24 cellular contexts compared by ENCODE assay signal in the genomic region with DNA sequence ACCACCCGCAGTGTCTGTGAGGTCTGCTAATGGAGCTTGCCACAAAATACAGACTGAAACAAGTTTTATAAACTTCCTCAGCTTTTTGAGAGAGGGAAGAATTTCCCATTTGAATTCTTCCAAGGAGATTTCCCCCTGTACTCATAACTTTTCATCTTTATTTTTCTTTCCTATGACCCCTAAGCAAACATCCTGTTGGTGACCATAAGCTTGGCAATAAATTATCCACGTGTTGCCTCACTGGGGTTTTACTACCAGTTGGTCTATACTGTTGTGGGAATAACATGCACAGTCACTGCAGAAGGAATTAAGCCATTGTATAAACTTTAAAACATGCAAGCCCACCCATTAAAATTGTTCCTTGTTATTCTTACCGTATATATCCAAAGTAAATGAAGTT.
"Had no signal": no experiment of that assay in that cellular context is flagged by ENCODE, and none has a peak within 500 bp of the region (broad histone marks: within the 10 kb centered on the region; RNA-seq: fewer than 3 reads in every experiment).

No MANE protein-coding gene starts in this region.

- H3K27me3 ChIP-seq: colonic mucosa, gastrocnemius medialis, left lung, neutrophil, right lobe of liver, spleen, testis, tibial nerve, upper lobe of right lung, vagina had no signal

- H3K36me3 Mint-ChIP-seq: memory B cell, naive B cell had no signal

- H3K9me3 Mint-ChIP-seq: endodermal cell; immature natural killer cell; memory B cell; naive B cell; nephron; stimulated activated naive B cell treated with anti-CD40 and anti-IgM and Interleukin-4, amounts not matched to agents 10 μg/mL and 1 μg/mL and 100 μg/mL, for 72 hours; stimulated activated naive CD8-positive, alpha-beta T cell treated with anti-CD3 and anti-CD28 coated beads, Interleukin-15, amount 100 ng/mL, for 72 hours had no signal

- H3K27ac ChIP-seq: colonic mucosa, gastrocnemius medialis, left lung, lower lobe of right lung, neutrophil, psoas muscle, right lobe of liver, spleen, testis, tibial nerve, upper lobe of right lung, vagina had no signal

- ATAC-seq: gastrocnemius medialis; left lung; lower lobe of right lung; psoas muscle; stimulated activated naive B cell treated with anti-CD40 and anti-IgM and Interleukin-4, amounts not matched to agents 10 μg/mL and 1 μg/mL and 100 μg/mL, for 72 hours; stimulated activated naive CD8-positive, alpha-beta T cell treated with anti-CD3 and anti-CD28 coated beads, Interleukin-15, amount 100 ng/mL, for 72 hours; upper lobe of right lung had no signal

- H3K4me3 Mint-ChIP-seq: endodermal cell; immature natural killer cell; memory B cell; naive B cell; nephron; stimulated activated naive B cell treated with anti-CD40 and anti-IgM and Interleukin-4, amounts not matched to agents 10 μg/mL and 1 μg/mL and 100 μg/mL, for 72 hours; stimulated activated naive CD8-positive, alpha-beta T cell treated with anti-CD3 and anti-CD28 coated beads, Interleukin-15, amount 100 ng/mL, for 72 hours had no signal

- DNase-seq: colonic mucosa; dermis blood vessel endothelial cell; endodermal cell; gastrocnemius medialis; immature natural killer cell; left lung; lower lobe of right lung; naive B cell; psoas muscle; retina; right lobe of liver; spleen; stimulated activated CD4-positive, alpha-beta T cell treated with anti-CD3 and anti-CD28 coated beads, Interleukin-15, amount 100 ng/mL, for 24 hours; stimulated activated CD4-positive, alpha-beta T cell treated with anti-CD3 and anti-CD28 coated beads, Interleukin-1b, Interleukin-23, amount 100 ng/mL, for 48 hours; stimulated activated CD4-positive, alpha-beta T cell treated with anti-CD3 and anti-CD28 coated beads, Interleukin-4, amount 100 ng/mL, for 24 hours; stimulated activated naive B cell treated with anti-CD40 and anti-IgM and Interleukin-4, amounts not matched to agents 10 μg/mL and 1 μg/mL and 100 μg/mL, for 72 hours; stimulated activated naive CD8-positive, alpha-beta T cell treated with anti-CD3 and anti-CD28 coated beads, Interleukin-15, amount 100 ng/mL, for 72 hours; testis; upper lobe of right lung had no signal

- H3K4me1 ChIP-seq: colonic mucosa, gastrocnemius medialis, left lung, lower lobe of right lung, psoas muscle, right lobe of liver, spleen, testis, upper lobe of right lung, vagina had no signal

- H3K27ac Mint-ChIP-seq: endodermal cell; immature natural killer cell; memory B cell; nephron; stimulated activated naive B cell treated with anti-CD40 and anti-IgM and Interleukin-4, amounts not matched to agents 10 μg/mL and 1 μg/mL and 100 μg/mL, for 72 hours had no signal

- H3K4me1 Mint-ChIP-seq: immature natural killer cell had no signal

- H3K4me3 ChIP-seq: colonic mucosa, gastrocnemius medialis, left lung, lower lobe of right lung, psoas muscle, right lobe of liver, spleen, testis, tibial nerve, upper lobe of right lung, vagina had no signal

- H3K27me3 Mint-ChIP-seq: memory B cell; naive B cell; stimulated activated naive B cell treated with anti-CD40 and anti-IgM and Interleukin-4, amounts not matched to agents 10 μg/mL and 1 μg/mL and 100 μg/mL, for 72 hours; stimulated activated naive CD8-positive, alpha-beta T cell treated with anti-CD3 and anti-CD28 coated beads, Interleukin-15, amount 100 ng/mL, for 72 hours had no signal

- H3K9me3 ChIP-seq: colonic mucosa, gastrocnemius medialis, left lung, lower lobe of right lung, neutrophil, psoas muscle, right lobe of liver, spleen, testis, tibial nerve, upper lobe of right lung, vagina had no signal

- H3K36me3 ChIP-seq: colonic mucosa, gastrocnemius medialis, neutrophil, right lobe of liver, tibial nerve, upper lobe of right lung, vagina had no signal
